Comparison of ENCODE assay signal across 19 cellular contexts in the genomic region with DNA sequence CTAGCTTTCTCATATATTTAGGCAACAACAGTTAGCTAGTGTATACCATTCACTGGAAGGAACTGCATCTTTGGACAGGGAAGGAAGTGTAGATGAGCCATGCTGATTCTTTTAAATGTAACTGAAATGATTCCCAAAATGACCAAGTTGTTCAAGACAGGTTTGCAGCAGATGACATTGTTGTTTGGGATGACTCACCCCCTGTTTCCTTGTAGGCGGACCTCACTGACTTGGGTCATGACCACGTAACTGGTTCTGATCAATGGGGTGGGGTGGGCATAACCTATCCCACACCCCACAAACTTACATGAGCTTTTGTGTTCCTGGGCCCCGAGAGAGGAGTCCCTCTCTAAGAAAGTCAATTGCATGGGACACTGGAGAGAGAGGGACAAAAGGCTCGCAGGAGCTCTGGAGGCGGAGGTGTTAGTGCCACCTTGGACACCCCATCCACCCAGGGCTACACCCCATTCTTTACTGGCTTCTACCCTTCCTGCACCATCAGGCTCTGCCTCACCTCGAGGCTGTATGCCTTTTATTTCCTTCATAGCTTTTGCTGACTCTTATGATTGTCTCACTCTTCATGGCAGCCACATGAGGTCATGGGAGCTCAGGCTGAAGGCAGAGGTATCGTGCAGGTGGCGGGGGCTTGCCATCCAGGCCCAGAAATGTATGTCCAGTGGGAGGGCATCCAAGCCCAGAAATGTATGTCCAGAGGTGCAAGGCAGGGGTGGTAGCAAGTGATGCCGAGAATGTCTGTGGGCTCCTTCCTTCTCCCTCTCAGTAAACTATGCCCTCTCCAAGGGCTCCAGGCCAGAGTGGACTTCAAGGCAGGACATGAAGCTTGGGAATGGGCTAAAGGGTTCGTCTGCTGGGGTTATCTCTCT.
A peak's percentile ranks its signal among the peaks of the same experiment; 100 is the strongest.
DNase-seq lines count a peak whose midpoint lies in the region; ATAC-seq, FAIRE-seq and TF ChIP-seq lines count a peak whose summit lies in the region.
"Had no signal": no experiment of that assay in that cellular context is flagged by ENCODE, and none has a peak within 500 bp of the region (broad histone marks: within the 10 kb centered on the region; RNA-seq: fewer than 3 reads in every experiment).

No MANE protein-coding gene starts in this region.

- no peak for TF ChIP-seq POLR2A in H54 (IDR thresholded peaks at IDR 0.05; ENCODE audit: low read depth, low read length)

- H3K36me3 ChIP-seq in brain microvascular endothelial cell (replicated peaks) (no peaks in the 10 kb centered on the region), mesenchymal stem cell (ENCODE audit: control insufficient read depth in 1 of 2, insufficient read depth in 2 of 2, low read depth in 1 of 2, low read length in 2 of 2) (no peaks in the 10 kb centered on the region)
- H3K36me3 ChIP-seq: MG63, tibial nerve had no signal

- H3K4me1 ChIP-seq in mesenchymal stem cell (ENCODE audit: control insufficient read depth, insufficient read depth, low read depth, low read length) = peaks cover 3% of the 10 kb centered on the region

- no peak overlapping the region for H3K23ac ChIP-seq in mesenchymal stem cell (ENCODE audit: low read length in 2 of 2)

- no peak for TF ChIP-seq CTCF in brain microvascular endothelial cell (IDR thresholded peaks at IDR 0.05; ENCODE audit: low read depth, low read length, missing control alignments)

- ATAC-seq in HG02763 (IDR thresholded peaks at IDR 0.05; ENCODE audit: unreplicated experiment) = no peak
- ATAC-seq: CD8-positive, alpha-beta T cell; left cardiac atrium; sciatic nerve had no signal

- H3K4me3 ChIP-seq in brain microvascular endothelial cell (ENCODE audit: low read depth, low read length) (no peak overlapping the region), mesenchymal stem cell (ENCODE audit: insufficient read depth in 1 of 2, low read depth in 1 of 2, low read length in 2 of 2) (no peak overlapping the region)
- H3K4me3 ChIP-seq: MG63, tibial nerve had no signal

- no peak overlapping the region for H2BK5ac ChIP-seq in mesenchymal stem cell (ENCODE audit: low read depth, low read length, poor library complexity, severe bottlenecking)

- DNase-seq in A172 (ENCODE audit: low spot score) (peak; percentile 49), H54 (ENCODE audit: insufficient read length, low spot score) (no peak), brain microvascular endothelial cell (peak; percentile 16), mesenchymal stem cell (peak; percentile 10), COLO668 (lab: John Stamatoyannopoulos, UW; ENCODE audit: unreplicated experiment) (no peak), medulla oblongata (ENCODE audit: extremely low spot score) (no peak), NCI-H146 treated with DMSO at 0.1 percent for 48 hours (lab: John Stamatoyannopoulos, UW; ENCODE audit: unreplicated experiment) (no peak)
- DNase-seq: activated CD4-positive, alpha-beta T cell treated with anti-CD3 and anti-CD28 coated beads for 48 hours; CD8-positive, alpha-beta T cell; DND-41; effector memory CD4-positive, alpha-beta T cell; left cardiac atrium; MG63; NCI-H187 treated with DMSO at 0.1 percent for 48 hours; occipital lobe; stimulated activated naive CD4-positive, alpha-beta T cell treated with Interleukin-2 at 50 U/mL for 16 hours had no signal

- H3K9me3 ChIP-seq in mesenchymal stem cell (ENCODE audit: control insufficient read depth, low read length) = no peaks in the 10 kb centered on the region

- no peak overlapping the region for H3K14ac ChIP-seq in mesenchymal stem cell (ENCODE audit: low read length in 2 of 2)

- no peak overlapping the region for H2BK15ac ChIP-seq in mesenchymal stem cell (ENCODE audit: low read depth, poor library complexity, severe bottlenecking)

- H3K4me2 ChIP-seq in mesenchymal stem cell (ENCODE audit: low read length, poor library complexity, severe bottlenecking) = no peak overlapping the region

- no peak overlapping the region for H2BK12ac ChIP-seq in mesenchymal stem cell (ENCODE audit: low read length in 2 of 2)

- H2AK5ac ChIP-seq in mesenchymal stem cell (ENCODE audit: low read length, severe bottlenecking) = no peak overlapping the region

- no peaks in the 10 kb centered on the region for H3K79me1 ChIP-seq in mesenchymal stem cell (replicated peaks; ENCODE audit: low read length, poor library complexity, severe bottlenecking)

- in situ Hi-C loops in brain microvascular endothelial cell (cut with HindIII; ENCODE audit: low pct_ligation_motif_present, low sequenced_read_pairs) = no loop called here

- H3K18ac ChIP-seq in mesenchymal stem cell (ENCODE audit: low read depth in 1 of 2, low read length in 2 of 2) = no peak overlapping the region

- no peak overlapping the region for H4K91ac ChIP-seq in mesenchymal stem cell (ENCODE audit: low read length)

- no peak overlapping the region for H3K27ac ChIP-seq in brain microvascular endothelial cell
- no peak overlapping the region for H3K27ac ChIP-seq in mesenchymal stem cell (ENCODE audit: low read length, poor library complexity, severe bottlenecking)
- H3K27ac ChIP-seq: tibial nerve had no signal

- peak; percentile 74 for FAIRE-seq in H54 (lab: Jason Lieb, UNC)

- 71% methylated on average over 8 of the region's 10 CpGs for WGBS in mesenchymal stem cell

- no peaks in the 10 kb centered on the region for H3K27me3 ChIP-seq in brain microvascular endothelial cell (replicated peaks)
- H3K27me3 ChIP-seq in mesenchymal stem cell (ENCODE audit: control insufficient read depth in 1 of 2, insufficient read depth in 1 of 2, low read length in 2 of 2) = no peaks in the 10 kb centered on the region
- H3K27me3 ChIP-seq: MG63, tibial nerve had no signal

- no peak overlapping the region for H3K9ac ChIP-seq in mesenchymal stem cell (ENCODE audit: low read length)

- H2BK120ac ChIP-seq in mesenchymal stem cell (ENCODE audit: low read depth, low read length) = no peak overlapping the region

- no peak overlapping the region for H3K4ac ChIP-seq in mesenchymal stem cell (ENCODE audit: low read depth in 1 of 2, low read length in 2 of 2)

- H4K8ac ChIP-seq in mesenchymal stem cell (ENCODE audit: low read length) = no peak overlapping the region

- no peak overlapping the region for H2AFZ ChIP-seq in mesenchymal stem cell (ENCODE audit: low read depth, low read length)

Comparison
In these comparisons a context has a peak if more than half of its experiments do, and no peak if none do; other contexts are left out.
1. DNase-seq: peak in A172 (single experiment), brain microvascular endothelial cell (single experiment) and mesenchymal stem cell (single experiment); none in H54 (single experiment), COLO668 (single experiment), medulla oblongata (single experiment) and NCI-H146 treated with DMSO at 0.1 percent for 48 hours (single experiment).